19 cellular contexts compared by ENCODE assay signal in genomic region chr17:81913394-81914102, GRCh38. TPM values are rescaled to one million over a fixed set of nuclear protein-coding genes. Genes with fewer than 3 reads are reported as not detected.
DNase-seq lines count a peak whose midpoint lies in the region; ATAC-seq, FAIRE-seq and TF ChIP-seq lines count a peak whose summit lies in the region.
"Had no signal": no experiment of that assay in that cellular context is flagged by ENCODE, and none has a peak within 500 bp of the region (broad histone marks: within the 10 kb centered on the region; RNA-seq: fewer than 3 reads in every experiment).

No MANE protein-coding gene starts in this region.

- peak overlapping the region; percentile 21 for H3K27ac Mint-ChIP-seq in MCF 10A (ENCODE audit: low read depth, unreplicated experiment)
- peak overlapping the region in 2 of 5 experiments; percentile 28 to 29 for H3K27ac Mint-ChIP-seq in brain

- POLR2A ChIA-PET in MCF 10A (lab: Yijun Ruan, JAX) = interaction anchor here (0.8 to 5.2 kb wide), 8 partner anchors 12 to 191 kb away, joined by 3 to 54 read pairs (median 5); partner anchors contain the start of genes ALYREF, ANAPC11, CENPX and LRRC45

- H3K36me3 Mint-ChIP-seq in MCF 10A (ENCODE audit: insufficient read depth, unreplicated experiment) (peaks cover 49% of the 10 kb centered on the region), brain (peaks cover 31% of the 10 kb centered on the region)

- FAIRE-seq in GM19239 (lab: Jason Lieb, UNC) = no peak
- FAIRE-seq: A549, frontal cortex, islet of Langerhans, TTC549 had no signal

- DNase-seq in MCF 10A (ENCODE audit: unreplicated experiment) (no peak), mammary epithelial cell (no peak), trophoblast cell (peak in 1 of 2 donors; percentile 17), aorta (no peak), GM19239 (ENCODE audit: insufficient read length, low spot score) (no peak)
- DNase-seq: activated naive CD4-positive, alpha-beta T cell treated with Interleukin-2 at 50 U/mL for 16 hours; activated T-cell treated with anti-CD3 and anti-CD28 coated beads, Interleukin-2, amount 50 U/mL, for 4 hours; hypothalamus; NCI-H1048; NCI-H187; NCI-H69; SHP77; SW 1271 had no signal

- no peak for ATAC-seq in aorta (ENCODE audit: low FRiP score)
- ATAC-seq: A549; activated T-cell treated with anti-CD3 and anti-CD28 coated beads, Interleukin-2, amount 50 U/mL, for 4 hours had no signal

- H3K9ac ChIP-seq in mammary epithelial cell (ENCODE audit: insufficient read depth, low read length) = no peak overlapping the region
- H3K9ac ChIP-seq in trophoblast cell (ENCODE audit: low read length) = peak overlapping the region; percentile 9

- H2AK5ac ChIP-seq in trophoblast cell (ENCODE audit: low read length) = no peak overlapping the region

- intact Hi-C loops in MCF 10A (cut with micrococcal nuclease) = loop anchor here (10.0 kb wide), 1 partner anchor 49 kb away; the partner anchor contains the start of gene P4HB
- intact Hi-C loops in mammary epithelial cell (cut with micrococcal nuclease) = no loop called here
- intact Hi-C loops in aorta (cut with DNase I) = no loop called here

- H2AFZ ChIP-seq in mammary epithelial cell (ENCODE audit: low read depth, low read length) = no peak overlapping the region
- no peak overlapping the region for H2AFZ ChIP-seq in trophoblast cell (ENCODE audit: insufficient read depth, low read length, poor library complexity)

- no peak overlapping the region for H3K23ac ChIP-seq in trophoblast cell (ENCODE audit: low read length)

- peaks cover 57% of the 10 kb centered on the region for H3K79me2 ChIP-seq in mammary epithelial cell (ENCODE audit: insufficient read depth, low read length)
- H3K79me2 ChIP-seq in trophoblast cell (ENCODE audit: control insufficient read depth, insufficient read depth, low read length, poor library complexity) = peaks cover 10% of the 10 kb centered on the region

- WGBS in mammary epithelial cell (ENCODE audit: low coverage, missing lambda C conversion rate) = 91% methylated on average over 22 of the region's 31 CpGs
- WGBS in trophoblast cell (ENCODE audit: extremely low coverage, insufficient coverage, insufficient read length) = no CpG with 5 or more reads among the region's 31 CpGs
- 94% methylated on average over 31 of the region's 31 CpGs for whole genome bisulfite sequencing in aorta, 2 donors

- BruUV-seq in MCF 10A (replicated peaks; lab: Mats Ljungman, UMichigan) (no TSS peak), mammary epithelial cell (replicated peaks; lab: Mats Ljungman, UMichigan) (no TSS peak)

- TF ChIP-seq CTCF in MCF 10A (IDR thresholded peaks at IDR 0.05; ENCODE audit: unreplicated experiment) (no peak), mammary epithelial cell (conservative IDR thresholded peaks at IDR 0.05 in 1 of 2, IDR thresholded peaks at IDR 0.05 in 1 of 2; ENCODE audit: extremely low read depth in 1 of 2, insufficient read depth in 1 of 2, low read depth in 1 of 2, low read length in 2 of 2) (no peak), brain (conservative IDR thresholded peaks at IDR 0.05) (no peak)

- H4K8ac ChIP-seq in trophoblast cell (ENCODE audit: low read depth, low read length) = no peak overlapping the region

- H3K4me3 Mint-ChIP-seq in MCF 10A (ENCODE audit: unreplicated experiment) = no peak overlapping the region
- H3K4me3 Mint-ChIP-seq in brain = peak overlapping the region; percentile 7 to 51 (median 36)
- H3K4me3 Mint-ChIP-seq: activated T-cell treated with anti-CD3 and anti-CD28 coated beads, Interleukin-2, amount 50 U/mL, for 4 hours had no signal

- CTCF ChIA-PET in MCF 10A (lab: Yijun Ruan, JAX) (interaction anchor here (0.6 to 1.4 kb wide), 5 partner anchors 9 to 519 kb away, joined by 3 to 7 read pairs (median 5); partner anchors contain the start of genes BAHCC1, CENPX and MAFG), mammary epithelial cell (lab: Charles Lee; ENCODE audit: low non-redundant PET) (no interaction called here)

- H4K12ac ChIP-seq in trophoblast cell (ENCODE audit: low read depth, low read length) = no peak overlapping the region

- H2BK12ac ChIP-seq in trophoblast cell (ENCODE audit: low read length) = no peak overlapping the region

- no peak overlapping the region for H3K4me3 ChIP-seq in mammary epithelial cell (replicated peaks in 1 of 3; ENCODE audit: insufficient read depth in 1 of 3, low read depth in 2 of 3, low read length in 3 of 3)
- H3K4me3 ChIP-seq in trophoblast cell (ENCODE audit: low read depth, low read length) = no peak overlapping the region
- H3K4me3 ChIP-seq in aorta (ENCODE audit: low read length in 2 of 2) = no peak overlapping the region
- H3K4me3 ChIP-seq: A549, prostate gland had no signal

- H3K9me3 Mint-ChIP-seq in MCF 10A (ENCODE audit: unreplicated experiment) (no peaks in the 10 kb centered on the region), brain (no peaks in the 10 kb centered on the region)
- H3K9me3 Mint-ChIP-seq: activated T-cell treated with anti-CD3 and anti-CD28 coated beads, Interleukin-2, amount 50 U/mL, for 4 hours had no signal

- no peaks in the 10 kb centered on the region for H3K27me3 ChIP-seq in mammary epithelial cell (ENCODE audit: insufficient read depth, low read length)
- H3K27me3 ChIP-seq in trophoblast cell (ENCODE audit: insufficient read depth, low read length) = no peaks in the 10 kb centered on the region
- H3K27me3 ChIP-seq in aorta (ENCODE audit: control insufficient read depth in 1 of 2, insufficient read depth in 2 of 2, low read length in 1 of 2) = no peaks in the 10 kb centered on the region

- H3K27ac ChIP-seq in mammary epithelial cell (ENCODE audit: insufficient read depth, low read depth, low read length) (no peak overlapping the region), trophoblast cell (ENCODE audit: low read depth, low read length) (no peak overlapping the region), aorta (ENCODE audit: low read depth in 1 of 2, low read length in 2 of 2) (no peak overlapping the region)
- H3K27ac ChIP-seq: A549, prostate gland had no signal

- no peak overlapping the region for H3K18ac ChIP-seq in trophoblast cell (ENCODE audit: low read length)

- H3K36me3 ChIP-seq in mammary epithelial cell (ENCODE audit: insufficient read depth, low read length) (peaks cover 12% of the 10 kb centered on the region), trophoblast cell (ENCODE audit: control insufficient read depth in 1 of 2, insufficient read depth in 2 of 2, low read length in 2 of 2) (peaks cover 50% of the 10 kb centered on the region in 2 experiments), aorta (ENCODE audit: control insufficient read depth in 1 of 2, insufficient read depth in 2 of 2, low read length in 1 of 2) (no peaks in the 10 kb centered on the region)

- no peaks in the 10 kb centered on the region for H3K9me3 ChIP-seq in mammary epithelial cell (replicated peaks; ENCODE audit: insufficient read depth, low read length)
- no peaks in the 10 kb centered on the region for H3K9me3 ChIP-seq in trophoblast cell (ENCODE audit: insufficient read depth, low read depth, low read length)
- no peaks in the 10 kb centered on the region for H3K9me3 ChIP-seq in aorta (ENCODE audit: control insufficient read depth, low read length)
- H3K9me3 ChIP-seq: A549, prostate gland had no signal

- no peaks in the 10 kb centered on the region for H4K20me1 ChIP-seq in mammary epithelial cell (ENCODE audit: insufficient read depth, low read length)

- in situ Hi-C loops in mammary epithelial cell (cut with MboI; ENCODE audit: low sequenced_read_pairs in 2 of 2) = no loop called here

- no peak overlapping the region for H3K4ac ChIP-seq in trophoblast cell (ENCODE audit: low read depth, low read length)

- H3K14ac ChIP-seq in trophoblast cell (ENCODE audit: low read length) = no peak overlapping the region

- H3K4me1 Mint-ChIP-seq in MCF 10A (ENCODE audit: insufficient read depth, unreplicated experiment) = peaks cover 37% of the 10 kb centered on the region
- peaks cover 33% of the 10 kb centered on the region for H3K4me1 Mint-ChIP-seq in brain

- dilution Hi-C loops in mammary epithelial cell (cut with HindIII; ENCODE audit: low sequenced_read_pairs) = loop anchor here (5.0 to 10.0 kb wide), 9 partner anchors 39 to 399 kb away; partner anchors contain the start of gene ACTG1

- H3K79me1 ChIP-seq in trophoblast cell (ENCODE audit: low read length) = peaks cover 9% of the 10 kb centered on the region

- H4K91ac ChIP-seq in trophoblast cell (ENCODE audit: low read depth, low read length) = no peak overlapping the region

- H2BK120ac ChIP-seq in trophoblast cell (ENCODE audit: insufficient read depth, low read length, poor library complexity) = no peak overlapping the region

- H3K4me1 ChIP-seq in mammary epithelial cell (ENCODE audit: insufficient read depth, low read length) = peaks cover 20% of the 10 kb centered on the region
- peaks cover 6 to 11% of the 10 kb centered on the region in 2 experiments for H3K4me1 ChIP-seq in trophoblast cell (ENCODE audit: control insufficient read depth in 1 of 2, insufficient read depth in 2 of 2, low read length in 2 of 2)
- H3K4me1 ChIP-seq in aorta (ENCODE audit: control insufficient read depth in 1 of 2, insufficient read depth in 2 of 2, low read length in 2 of 2) = no peaks in the 10 kb centered on the region

- no peak overlapping the region for H2BK5ac ChIP-seq in trophoblast cell (ENCODE audit: low read depth, low read length, poor library complexity)

- H3K4me2 ChIP-seq in mammary epithelial cell (ENCODE audit: insufficient read depth, low read depth, low read length) (no peak overlapping the region), trophoblast cell (ENCODE audit: low read length) (no peak overlapping the region)
- H3K4me2 ChIP-seq: A549 had no signal

- no peaks in the 10 kb centered on the region for H3K27me3 Mint-ChIP-seq in MCF 10A (ENCODE audit: insufficient read depth, unreplicated experiment)
- H3K27me3 Mint-ChIP-seq in brain = no peaks in the 10 kb centered on the region

RNA-seq across cellular contexts. Expression of gene PCYT2, which starts 2.3 kb away (rescaled TPM):
- 26.5 and 26.8 TPM in 2 replicates for total RNA-seq in MCF 10A (2022)
- total RNA-seq in mammary epithelial cell = 10 to 100 TPM; 23.5 to 48.7 TPM
- 51.6 TPM for polyA plus RNA-seq in mammary epithelial cell
- polyA minus RNA-seq in mammary epithelial cell = 33.7 TPM
- polyA plus RNA-seq in brain (ENCODE audit: insufficient read depth, low read depth, low replicate concordance) = 49.3 TPM
- 27.8 and 28.9 TPM in 2 replicates for polyA plus RNA-seq in trophoblast cell (2013)
- total RNA-seq in aorta = 10 to 100 TPM; 14.6 to 20.8 TPM
- polyA plus RNA-seq in aorta = 10 to 100 TPM; 30.1 to 33.2 TPM

RNA-seq across cellular contexts. Expression of gene SIRT7, which starts 4.4 kb away (rescaled TPM):
- total RNA-seq in MCF 10A (2022) (36.6 and 44.8 TPM in 2 replicates), mammary epithelial cell (10 to 100 TPM; 15.5 to 28.1 TPM), aorta (10 to 100 TPM; 18.6 to 21.6 TPM)
- polyA plus RNA-seq in mammary epithelial cell (7.2 TPM), brain (ENCODE audit: insufficient read depth, low read depth, low replicate concordance) (15.7 TPM), aorta (10 to 100 TPM in 1 of 2 donors, 1 to 10 TPM in 1; 8.5 to 43.1 TPM)
- polyA minus RNA-seq in mammary epithelial cell = 12.6 TPM
- polyA plus RNA-seq in trophoblast cell (2013) = 33.1 and 36.5 TPM in 2 replicates

RNA-seq across cellular contexts. Expression of gene NPB, which starts 11.5 kb away (rescaled TPM):
- total RNA-seq in MCF 10A (2022) = 0.28 TPM in 1 of 2 replicates, not detected in the other
- total RNA-seq in mammary epithelial cell = not detected
- 0.06 TPM for polyA plus RNA-seq in mammary epithelial cell
- not detected for polyA minus RNA-seq in mammary epithelial cell
- 2.6 TPM for polyA plus RNA-seq in brain (ENCODE audit: insufficient read depth, low read depth, low replicate concordance)
- polyA plus RNA-seq in trophoblast cell (2013) = 27.1 and 28.5 TPM in 2 replicates
- total RNA-seq in aorta = 1 to 10 TPM in 1 of 2 donors, under 1 TPM in 1; 0.58 to 1.0 TPM
- polyA plus RNA-seq in aorta = 1 to 10 TPM in 1 of 2 donors, not detected in 1; 2.4 TPM

RNA-seq across cellular contexts. Expression of gene MAFG, which starts 14.0 kb away (rescaled TPM):
- total RNA-seq in MCF 10A (2022) = 38.1 and 48.9 TPM in 2 replicates
- 10 to 100 TPM; 19.8 to 27.9 TPM for total RNA-seq in mammary epithelial cell
- 11.5 TPM for polyA plus RNA-seq in mammary epithelial cell
- 11.3 TPM for polyA minus RNA-seq in mammary epithelial cell
- 19.6 TPM for polyA plus RNA-seq in brain (ENCODE audit: insufficient read depth, low read depth, low replicate concordance)
- 32.1 and 36.5 TPM in 2 replicates for polyA plus RNA-seq in trophoblast cell (2013)
- total RNA-seq in aorta = 10 to 100 TPM; 29.4 to 38.6 TPM
- polyA plus RNA-seq in aorta = 10 to 100 TPM in 1 of 2 donors, 1 to 10 TPM in 1; 9.9 to 16.0 TPM

RNA-seq across cellular contexts. Expression of gene ANAPC11, which starts 22.0 kb away (rescaled TPM):
- total RNA-seq in MCF 10A (2022) (144 and 151 TPM in 2 replicates), mammary epithelial cell (100 to 1,000 TPM in 1 of 2 donors, 10 to 100 TPM in 1; 65.3 to 112 TPM), aorta (10 to 100 TPM; 65.6 to 80.1 TPM)
- polyA plus RNA-seq in mammary epithelial cell (285 TPM), brain (ENCODE audit: insufficient read depth, low read depth, low replicate concordance) (219 TPM), aorta (100 to 1,000 TPM; 190 to 195 TPM)
- 68.5 TPM for polyA minus RNA-seq in mammary epithelial cell
- 320 and 330 TPM in 2 replicates for polyA plus RNA-seq in trophoblast cell (2013)
